8 cellular contexts compared by ENCODE assay signal in the genomic region with DNA sequence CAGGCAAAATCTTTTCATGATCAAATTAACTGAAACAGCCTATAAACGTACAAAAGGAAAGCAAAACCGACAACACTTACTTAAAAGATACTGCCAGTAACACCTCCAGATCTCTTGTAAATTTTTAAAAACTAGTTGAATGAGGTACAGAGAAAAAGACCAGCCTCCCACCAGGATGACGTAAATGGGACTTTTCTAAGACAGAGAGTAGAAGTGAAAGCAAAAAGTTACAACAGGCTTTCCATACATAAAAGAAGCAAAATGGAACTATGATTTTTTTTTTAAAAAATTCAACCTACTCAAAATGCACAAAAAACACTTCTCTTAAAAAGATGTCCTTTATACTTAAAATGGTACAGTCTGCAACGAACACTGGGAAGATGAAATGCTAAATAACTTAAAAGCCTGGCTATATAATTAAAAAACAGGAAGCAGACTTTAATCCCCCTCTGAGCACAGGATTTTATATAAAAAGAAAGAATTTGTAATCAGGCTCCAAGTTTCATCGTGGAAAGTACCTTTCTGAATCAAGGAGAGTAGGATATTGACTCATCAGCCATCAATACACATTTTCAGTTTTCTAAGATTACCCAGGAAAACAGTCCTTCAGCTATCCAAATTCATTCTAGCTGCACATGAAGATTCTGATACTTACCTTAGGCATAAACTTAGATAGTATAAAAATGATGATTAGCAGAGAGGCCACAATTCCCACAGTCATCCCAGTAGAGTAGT. TPM values are rescaled to one million over a fixed set of nuclear protein-coding genes. Genes with fewer than 3 reads are reported as not detected.
DNase-seq lines count a peak whose midpoint lies in the region; ATAC-seq and TF ChIP-seq lines count a peak whose summit lies in the region.

No MANE protein-coding gene starts in this region.

- H4K20me1 ChIP-seq in smooth muscle cell (ENCODE audit: low read depth) = no peaks in the 10 kb centered on the region

- H3K36me3 Mint-ChIP-seq in activated CD4-positive, alpha-beta T cell treated with anti-CD3 and anti-CD28 coated beads, Interleukin-2, amount 10 ng/mL, durations not matched to agents 24 days and 14 days (ENCODE audit: low read depth) = peaks cover 66% of the 10 kb centered on the region

- peaks cover under 1% of the 10 kb centered on the region for H3K36me3 ChIP-seq in smooth muscle cell (ENCODE audit: low read depth)
- peaks cover 32% of the 10 kb centered on the region for H3K36me3 ChIP-seq in H7 (replicated peaks; ENCODE audit: control insufficient read depth, insufficient read depth, low read length)

- H3K4me3 Mint-ChIP-seq in activated CD4-positive, alpha-beta T cell treated with anti-CD3 and anti-CD28 coated beads, Interleukin-2, amount 10 ng/mL, durations not matched to agents 24 days and 14 days = peak overlapping the region; percentile 85

- no peaks in the 10 kb centered on the region for H3K79me2 ChIP-seq in smooth muscle cell (ENCODE audit: low read depth)

- H3K4me2 ChIP-seq in smooth muscle cell = no peak overlapping the region

- peaks cover 6% of the 10 kb centered on the region for H3K9me3 Mint-ChIP-seq in activated CD4-positive, alpha-beta T cell treated with anti-CD3 and anti-CD28 coated beads, Interleukin-2, amount 10 ng/mL, durations not matched to agents 24 days and 14 days

- no peaks in the 10 kb centered on the region for H3K27me3 Mint-ChIP-seq in activated CD4-positive, alpha-beta T cell treated with anti-CD3 and anti-CD28 coated beads, Interleukin-2, amount 10 ng/mL, durations not matched to agents 24 days and 14 days

- no peak overlapping the region for H2AFZ ChIP-seq in smooth muscle cell (ENCODE audit: low read depth)

- H3K9me3 ChIP-seq in smooth muscle cell (replicated peaks; ENCODE audit: low read depth) = no peaks in the 10 kb centered on the region

- H3K4me1 Mint-ChIP-seq in activated CD4-positive, alpha-beta T cell treated with anti-CD3 and anti-CD28 coated beads, Interleukin-2, amount 10 ng/mL, durations not matched to agents 24 days and 14 days = peaks cover 35% of the 10 kb centered on the region

- H3K27me3 ChIP-seq in smooth muscle cell (ENCODE audit: low read depth) (no peaks in the 10 kb centered on the region), H7 (ENCODE audit: control insufficient read depth, insufficient read depth, low read length) (no peaks in the 10 kb centered on the region)

- H3F3A ChIP-seq in smooth muscle cell (ENCODE audit: low read depth) = peaks cover 5% of the 10 kb centered on the region

- intact Hi-C loops in activated CD4-positive, alpha-beta T cell treated with anti-CD3 and anti-CD28 coated beads, Interleukin-2, amount 10 ng/mL, durations not matched to agents 24 days and 14 days (cut with micrococcal nuclease) = loop anchor here (1.0 to 10.0 kb wide), 6 partner anchors 14 to 681 kb away; partner anchors contain the start of genes NEMP1 and TSPAN31

- peak overlapping the region; percentile 96 for H3K27ac Mint-ChIP-seq in activated CD4-positive, alpha-beta T cell treated with anti-CD3 and anti-CD28 coated beads, Interleukin-2, amount 10 ng/mL, durations not matched to agents 24 days and 14 days

- ATAC-seq in GM18909 (IDR thresholded peaks at IDR 0.05; ENCODE audit: poor library complexity, unreplicated experiment) (peak; percentile 75), HG03095 (IDR thresholded peaks at IDR 0.05; ENCODE audit: unreplicated experiment) (peak; percentile 82)

- TF ChIP-seq CTCF in smooth muscle cell (IDR thresholded peaks at IDR 0.05; ENCODE audit: borderline replicate concordance, insufficient read depth, poor library complexity, severe bottlenecking) = no peak

- H3K27ac ChIP-seq in smooth muscle cell (ENCODE audit: low read depth) = peak overlapping the region; percentile 7

- H3K9ac ChIP-seq in smooth muscle cell (ENCODE audit: low read depth) = peak overlapping the region; percentile 4

- H3K4me3 ChIP-seq in smooth muscle cell (no peak overlapping the region), H7 (ENCODE audit: insufficient read depth, low read depth, low read length) (no peak overlapping the region)

- H3K4me1 ChIP-seq in smooth muscle cell (ENCODE audit: low read depth) = no peaks in the 10 kb centered on the region

- 79% methylated on average over 5 of the region's 5 CpGs for WGBS in smooth muscle cell (ENCODE audit: low lambda C conversion rate)

- peak; percentile 89 for DNase-seq in activated CD4-positive, alpha-beta T cell treated with anti-CD3 and anti-CD28 coated beads, Interleukin-2, amount 10 ng/mL, durations not matched to agents 24 days and 14 days
- DNase-seq in smooth muscle cell (lab: John Stamatoyannopoulos, UW; ENCODE audit: unreplicated experiment) (no peak), HUDEP-2 (lab: John Stamatoyannopoulos, UW; ENCODE audit: unreplicated experiment in 76 of 76) (no peak), NCI-H1092 (lab: John Stamatoyannopoulos, UW) (no peak), retina (no peak), H7 (no peak)

RNA-seq across cellular contexts. Expression of gene MYO1A, which starts 14.2 kb away (rescaled TPM):
- total RNA-seq in activated CD4-positive, alpha-beta T cell treated with anti-CD3 and anti-CD28 coated beads, Interleukin-2, amount 10 ng/mL, durations not matched to agents 24 days and 14 days = 1.7 TPM in 2 replicates
- total RNA-seq in smooth muscle cell = not detected in 2 replicates
- not detected in 2 replicates for polyA plus RNA-seq in smooth muscle cell
- 0.24 and 0.59 TPM in 2 replicates for total RNA-seq in H7 (2014; rRNA removed; shearing (Covaris generic))

RNA-seq across cellular contexts. Expression of gene NEMP1, which starts 14.4 kb away (rescaled TPM):
- total RNA-seq in activated CD4-positive, alpha-beta T cell treated with anti-CD3 and anti-CD28 coated beads, Interleukin-2, amount 10 ng/mL, durations not matched to agents 24 days and 14 days = 77.0 and 80.6 TPM in 2 replicates
- 8.9 and 12.6 TPM in 2 replicates for total RNA-seq in smooth muscle cell
- polyA plus RNA-seq in smooth muscle cell = 3.2 and 4.0 TPM in 2 replicates
- total RNA-seq in H7 (2014; rRNA removed; shearing (Covaris generic)) = 22.6 and 30.6 TPM in 2 replicates

RNA-seq across cellular contexts. Expression of gene NAB2, which starts 24.8 kb away (rescaled TPM):
- total RNA-seq in activated CD4-positive, alpha-beta T cell treated with anti-CD3 and anti-CD28 coated beads, Interleukin-2, amount 10 ng/mL, durations not matched to agents 24 days and 14 days = 70.5 and 76.7 TPM in 2 replicates
- total RNA-seq in smooth muscle cell = 57.8 and 58.3 TPM in 2 replicates
- 37.9 and 39.7 TPM in 2 replicates for polyA plus RNA-seq in smooth muscle cell
- total RNA-seq in H7 (2014; rRNA removed; shearing (Covaris generic)) = 19.0 and 20.8 TPM in 2 replicates

RNA-seq across cellular contexts. Expression of gene STAT6, which starts 47.0 kb away (rescaled TPM):
- total RNA-seq in activated CD4-positive, alpha-beta T cell treated with anti-CD3 and anti-CD28 coated beads, Interleukin-2, amount 10 ng/mL, durations not matched to agents 24 days and 14 days = 304 and 319 TPM in 2 replicates
- total RNA-seq in smooth muscle cell = 39.1 and 56.8 TPM in 2 replicates
- polyA plus RNA-seq in smooth muscle cell = 38.7 and 48.5 TPM in 2 replicates
- total RNA-seq in H7 (2014; rRNA removed; shearing (Covaris generic)) = 43.5 and 51.5 TPM in 2 replicates

RNA-seq across cellular contexts. Expression of gene TAC3, which starts 47.8 kb away (rescaled TPM):
- total RNA-seq in activated CD4-positive, alpha-beta T cell treated with anti-CD3 and anti-CD28 coated beads, Interleukin-2, amount 10 ng/mL, durations not matched to agents 24 days and 14 days = 0.57 TPM in 1 of 2 replicates, not detected in the other
- total RNA-seq in smooth muscle cell = 0.90 and 6.3 TPM in 2 replicates
- 1.7 and 4.1 TPM in 2 replicates for polyA plus RNA-seq in smooth muscle cell
- 1.00 and 1.2 TPM in 2 replicates for total RNA-seq in H7 (2014; rRNA removed; shearing (Covaris generic))
